ENCODE assay signal across 9 cellular contexts in the genomic region with DNA sequence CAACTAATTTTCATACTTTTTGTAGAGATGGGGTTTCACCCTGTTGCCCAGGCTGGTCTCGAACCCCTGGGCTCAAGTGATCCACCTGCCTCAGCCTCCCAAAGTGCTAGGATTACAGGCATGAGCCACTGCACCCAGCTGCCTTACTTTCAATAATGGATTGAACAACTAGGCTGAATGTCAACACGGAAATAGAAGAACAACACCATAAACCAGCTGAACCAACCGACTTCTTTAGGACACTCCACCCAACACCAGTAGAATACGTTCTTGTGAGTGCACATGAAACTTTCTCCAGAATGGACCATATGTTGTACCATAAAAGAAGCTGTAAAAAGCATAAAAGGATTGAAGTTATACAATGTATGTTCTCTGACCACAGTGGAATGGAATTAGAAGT. TPM values are rescaled to one million over a fixed set of nuclear protein-coding genes. Genes with fewer than 3 reads are reported as not detected.
"Had no signal": no experiment of that assay in that cellular context is flagged by ENCODE, and none has a peak within 500 bp of the region (broad histone marks: within the 10 kb centered on the region; RNA-seq: fewer than 3 reads in every experiment).

No MANE protein-coding gene starts in this region.

- DNase-seq: H7, HFFc6 had no signal

- H3K4me2 ChIP-seq: GM23338 had no signal

- H3K27ac ChIP-seq: HL-60 had no signal

- H3K36me3 ChIP-seq: HAP-1 had no signal

- H3K4me3 ChIP-seq: GM23338, HAP-1 had no signal

- H3K4me1 ChIP-seq: HAP-1 had no signal

- H3K9me3 ChIP-seq: HAP-1 had no signal

- H2AFZ ChIP-seq: GM23338 had no signal

- ATAC-seq: GM23338, HCT116, HepG2 had no signal

- FAIRE-seq: H1, HepG2 had no signal

RNA-seq across cellular contexts. Expression of a gene that starts 42.9 kb away (rescaled TPM):
- polyA plus RNA-seq: IgD-negative memory B cell had no signal
